Comparison of ENCODE assay signal across 12 cellular contexts in genomic region chr1:27505420-27505680, GRCh38. TPM values are rescaled to one million over a fixed set of nuclear protein-coding genes. Genes with fewer than 3 reads are reported as not detected.
A peak's percentile ranks its signal among the peaks of the same experiment; 100 is the strongest.
DNase-seq lines count a peak whose midpoint lies in the region; ATAC-seq and TF ChIP-seq lines count a peak whose summit lies in the region.
"Had no signal": no experiment of that assay in that cellular context is flagged by ENCODE, and none has a peak within 500 bp of the region (broad histone marks: within the 10 kb centered on the region; RNA-seq: fewer than 3 reads in every experiment).

No MANE protein-coding gene starts in this region.

- H3K9me3 ChIP-seq in adrenal gland (replicated peaks in 1 of 3) (no peaks in the 10 kb centered on the region), esophagus squamous epithelium (no peaks in the 10 kb centered on the region), neuronal stem cell (replicated peaks in 1 of 2; ENCODE audit: control insufficient read depth in 2 of 2, insufficient read depth in 1 of 2, low read depth in 1 of 2, low read length in 2 of 2) (no peaks in the 10 kb centered on the region), tibial artery (no peaks in the 10 kb centered on the region)

- no peaks in the 10 kb centered on the region for H3K36me3 ChIP-seq in adrenal gland (replicated peaks in 1 of 2)
- no peaks in the 10 kb centered on the region for H3K36me3 ChIP-seq in esophagus squamous epithelium
- no peaks in the 10 kb centered on the region for H3K36me3 ChIP-seq in neuronal stem cell (replicated peaks in 1 of 2; ENCODE audit: control insufficient read depth in 2 of 2, insufficient read depth in 2 of 2, low read length in 2 of 2)
- H3K36me3 ChIP-seq in tibial artery, result no peaks in the 10 kb centered on the region

- WGBS in adrenal gland, 4 donors, result 39 to 70% (median 49%) methylated on average over 3 to 5 of the region's 5 CpGs
- WGBS in esophagus squamous epithelium, 2 donors, result 20 to 26% methylated on average over 3 to 4 of the region's 5 CpGs
- WGBS in neuronal stem cell (ENCODE audit: extremely low coverage in 2 of 2, insufficient read length in 2 of 2, insufficient replicate concordance in 1 of 2), 2 donors, result no CpG with 5 or more reads among the region's 5 CpGs

- H3K79me1 ChIP-seq in neuronal stem cell (ENCODE audit: low read depth, low read length), result no peaks in the 10 kb centered on the region

- H4K91ac ChIP-seq in neuronal stem cell (ENCODE audit: low read depth, low read length, poor library complexity), result no peak overlapping the region

- no peak overlapping the region for H3K4ac ChIP-seq in neuronal stem cell (ENCODE audit: low read length)

- DNase-seq in adrenal gland (no peak), esophagus squamous epithelium (lab: John Stamatoyannopoulos, UW) (no peak), neuronal stem cell (ENCODE audit: low spot score) (no peak), tibial artery (no peak), NCI-H524 (lab: John Stamatoyannopoulos, UW) (no peak), Kasumi-1 (lab: John Stamatoyannopoulos, UW) (no peak)
- DNase-seq in activated CD4-positive, alpha-beta T cell treated with anti-CD3 and anti-CD28 coated beads, Interleukin-2, amount 50 U/mL, for 1 hour, result no peak
- DNase-seq: activated effector memory CD4-positive, alpha-beta T cell treated with anti-CD3 and anti-CD28 coated beads, Interleukin-2, amount 50 U/mL, for 16 hours; effector CD8-positive, alpha-beta T cell; HCEC 1CT; NCI-H446 had no signal

- no peak for ATAC-seq in GM21381 (IDR thresholded peaks at IDR 0.05; ENCODE audit: unreplicated experiment)

- peak overlapping the region; percentile 33 for H2BK5ac ChIP-seq in neuronal stem cell (ENCODE audit: low read length)

- no peak overlapping the region for H2BK12ac ChIP-seq in neuronal stem cell (ENCODE audit: low read length)

- H3K27me3 ChIP-seq in adrenal gland (no peaks in the 10 kb centered on the region), esophagus squamous epithelium (no peaks in the 10 kb centered on the region), neuronal stem cell (ENCODE audit: control insufficient read depth in 3 of 3, insufficient read depth in 3 of 3, low read depth in 1 of 3, low read length in 3 of 3) (no peaks in the 10 kb centered on the region), tibial artery (no peaks in the 10 kb centered on the region)

- H3K4me2 ChIP-seq in neuronal stem cell (ENCODE audit: insufficient read depth, low read length, poor library complexity, severe bottlenecking), result no peak overlapping the region

- peak overlapping the region; percentile 8 for H2AK5ac ChIP-seq in neuronal stem cell (ENCODE audit: low read depth, low read length)

- TF ChIP-seq POLR2A in adrenal gland (IDR thresholded peaks at IDR 0.05) (no peak), esophagus squamous epithelium (IDR thresholded peaks at IDR 0.05) (no peak)

- no peak overlapping the region for H3K23ac ChIP-seq in neuronal stem cell (ENCODE audit: low read depth, low read length, poor library complexity)

- peak overlapping the region; percentile 30 for H2BK15ac ChIP-seq in neuronal stem cell (ENCODE audit: low read length)

- intact Hi-C loops in adrenal gland (cut with DNase I), result no loop called here
- intact Hi-C loops in esophagus squamous epithelium (cut with DNase I), result no loop called here
- intact Hi-C loops in tibial artery (cut with DNase I; ENCODE audit: low total_unique reads), result no loop called here

- H4K8ac ChIP-seq in neuronal stem cell (ENCODE audit: low read depth, low read length), result no peak overlapping the region

- no peak overlapping the region for H3K14ac ChIP-seq in neuronal stem cell (ENCODE audit: low read length)

- H3K27ac ChIP-seq in adrenal gland (peak overlapping the region; percentile 84 to 94 (median 93)), esophagus squamous epithelium (peak overlapping the region; percentile 92 to 96 (median 94)), neuronal stem cell (replicated peaks; ENCODE audit: low read length) (peak overlapping the region; percentile 65), tibial artery (peak overlapping the region; percentile 94 to 95)

- no peak overlapping the region for H2BK120ac ChIP-seq in neuronal stem cell (ENCODE audit: low read depth, low read length)

- H3K4me3 ChIP-seq in adrenal gland (no peak overlapping the region), esophagus squamous epithelium (no peak overlapping the region), neuronal stem cell (ENCODE audit: low read length in 2 of 2) (no peak overlapping the region), tibial artery (no peak overlapping the region)

- peak overlapping the region; percentile 78 for H3K18ac ChIP-seq in neuronal stem cell (ENCODE audit: low read length)

- TF ChIP-seq CTCF in adrenal gland (IDR thresholded peaks at IDR 0.05), result no peak
- no peak for TF ChIP-seq CTCF in esophagus squamous epithelium (IDR thresholded peaks at IDR 0.05)
- TF ChIP-seq CTCF in tibial artery (IDR thresholded peaks at IDR 0.05), result no peak

- H3K4me1 ChIP-seq in adrenal gland (replicated peaks in 1 of 2) (peaks cover 23% of the 10 kb centered on the region in 2 donors), esophagus squamous epithelium (peaks cover 46 to 77% (median 49%) of the 10 kb centered on the region in 3 donors), neuronal stem cell (ENCODE audit: control insufficient read depth in 2 of 2, insufficient read depth in 1 of 2, low read depth in 1 of 2, low read length in 2 of 2) (peaks cover 16 to 18% of the 10 kb centered on the region in 2 donors), tibial artery (peaks cover 0 to 30% (median 25%) of the 10 kb centered on the region in 4 donors)

- H2AFZ ChIP-seq in neuronal stem cell (ENCODE audit: low read length), result no peak overlapping the region

- no peak overlapping the region for H3K9ac ChIP-seq in neuronal stem cell (ENCODE audit: low read depth, low read length, poor library complexity)

RNA-seq across cellular contexts. Expression of gene WASF2, which starts 15.4 kb away (rescaled TPM):
- total RNA-seq in adrenal gland, result 100 to 1,000 TPM in 4 of 8 donors, 10 to 100 TPM in 4; 47.3 to 159 (median 93.4) TPM
- polyA plus RNA-seq in adrenal gland, result 10 to 100 TPM; 18.9 to 94.6 (median 29.0) TPM
- 10 to 100 TPM; 53.7 to 92.8 (median 79.8) TPM for total RNA-seq in esophagus squamous epithelium
- polyA plus RNA-seq in neuronal stem cell (2013, experiment 1 of 2), result 44.1 TPM
- 45.8 TPM for polyA plus RNA-seq in neuronal stem cell (2013, experiment 2 of 2)
